Comparison of ENCODE assay signal across 8 cellular contexts in the genomic region with DNA sequence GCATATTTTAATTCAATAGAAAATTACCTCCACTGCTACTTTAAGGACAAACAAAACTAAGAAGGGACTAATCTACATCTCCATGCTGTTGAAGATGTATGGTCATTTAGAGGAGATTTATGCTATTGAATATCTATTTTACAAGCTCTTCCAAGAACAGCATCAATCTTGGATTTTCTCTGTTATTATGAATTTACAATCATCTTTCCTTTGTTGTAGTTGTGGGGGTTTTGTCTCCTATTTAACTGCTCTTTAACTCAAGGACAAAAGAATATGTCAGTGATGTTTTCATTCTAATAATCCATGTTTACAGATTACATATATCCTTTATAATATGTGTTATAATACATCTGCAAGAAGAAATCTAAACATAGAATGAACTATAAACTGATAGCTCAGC.
"Had no signal": no experiment of that assay in that cellular context is flagged by ENCODE, and none has a peak within 500 bp of the region (broad histone marks: within the 10 kb centered on the region; RNA-seq: fewer than 3 reads in every experiment).

No MANE protein-coding gene starts in this region.

- H3K9ac ChIP-seq: GM23248 had no signal

- H3K9me3 ChIP-seq: HAP-1 had no signal

- H3K36me3 ChIP-seq: HAP-1 had no signal

- H3K4me2 ChIP-seq: GM23338 had no signal

- H3K27ac ChIP-seq: GM23248 had no signal

- DNase-seq: GM23248, GOT3, H7, H9, HCEC 1CT, HFFc6 had no signal

- H2AFZ ChIP-seq: GM23248, GM23338 had no signal

- H3K4me3 ChIP-seq: GM23248, GM23338, HAP-1 had no signal
